In genomic region chr1:26828352-26829093, GRCh38 we compare ENCODE assay signal across 8 cellular contexts. TPM values are rescaled to one million over a fixed set of nuclear protein-coding genes. Genes with fewer than 3 reads are reported as not detected.
DNase-seq lines count a peak whose midpoint lies in the region; ATAC-seq and TF ChIP-seq lines count a peak whose summit lies in the region.
"Had no signal": no experiment of that assay in that cellular context is flagged by ENCODE, and none has a peak within 500 bp of the region (broad histone marks: within the 10 kb centered on the region; RNA-seq: fewer than 3 reads in every experiment).

No MANE protein-coding gene starts in this region.

- H3K4me1 Mint-ChIP-seq in IgD-negative memory B cell: peaks cover 42 to 53% (median 42%) of the 10 kb centered on the region in 3 donors
- H3K4me1 Mint-ChIP-seq in stimulated activated memory B cell treated with anti-CD40 and anti-IgM and Interleukin-4, amounts not matched to agents 10 μg/mL and 1 μg/mL and 100 μg/mL, for 72 hours: peaks cover 74% of the 10 kb centered on the region

- TF ChIP-seq CTCF in heart right ventricle (IDR thresholded peaks at IDR 0.05): no peak

- no peaks in the 10 kb centered on the region for H3K9me3 Mint-ChIP-seq in IgD-negative memory B cell
- no peaks in the 10 kb centered on the region for H3K9me3 Mint-ChIP-seq in stimulated activated memory B cell treated with anti-CD40 and anti-IgM and Interleukin-4, amounts not matched to agents 10 μg/mL and 1 μg/mL and 100 μg/mL, for 72 hours

- peak overlapping the region; percentile 68 to 95 (median 88) for H3K4me3 Mint-ChIP-seq in IgD-negative memory B cell
- peak overlapping the region; percentile 94 for H3K4me3 Mint-ChIP-seq in stimulated activated memory B cell treated with anti-CD40 and anti-IgM and Interleukin-4, amounts not matched to agents 10 μg/mL and 1 μg/mL and 100 μg/mL, for 72 hours

- peak in 7 of 8 donors; percentile 23 to 61 (median 42) for ATAC-seq in heart right ventricle
- peak; percentile 69 for ATAC-seq in stimulated activated memory B cell treated with anti-CD40 and anti-IgM and Interleukin-4, amounts not matched to agents 10 μg/mL and 1 μg/mL and 100 μg/mL, for 72 hours
- no peak for ATAC-seq in HG03095 (IDR thresholded peaks at IDR 0.05; ENCODE audit: unreplicated experiment)
- no peak for ATAC-seq in GM18858 (IDR thresholded peaks at IDR 0.05; ENCODE audit: unreplicated experiment)

- peak overlapping the region in 9 of 10 donors; percentile 33 to 90 (median 53) for H3K27ac ChIP-seq in heart right ventricle

- WGBS in heart right ventricle, 2 donors: 39 to 45% methylated on average over 7 of the region's 7 CpGs

- DNase-seq in activated CD4-positive, alpha-beta T cell treated with anti-CD3 and anti-CD28 coated beads for 48 hours: peak; percentile 40
- no peak for DNase-seq in heart right ventricle
- DNase-seq in 8988T: no peak

- intact Hi-C loops in heart right ventricle (cut with DNase I): no loop called here

- peaks cover 4% of the 10 kb centered on the region for H3K36me3 Mint-ChIP-seq in IgD-negative memory B cell
- H3K36me3 Mint-ChIP-seq in stimulated activated memory B cell treated with anti-CD40 and anti-IgM and Interleukin-4, amounts not matched to agents 10 μg/mL and 1 μg/mL and 100 μg/mL, for 72 hours: peaks cover 37% of the 10 kb centered on the region

- H3K36me3 ChIP-seq in heart right ventricle: peaks cover 0 to 36% (median 14%) of the 10 kb centered on the region in 9 donors

- peak overlapping the region in 4 of 10 donors; percentile 0 to 93 (median 76) for H3K4me3 ChIP-seq in heart right ventricle

- no peaks in the 10 kb centered on the region for H3K27me3 Mint-ChIP-seq in IgD-negative memory B cell
- no peaks in the 10 kb centered on the region for H3K27me3 Mint-ChIP-seq in stimulated activated memory B cell treated with anti-CD40 and anti-IgM and Interleukin-4, amounts not matched to agents 10 μg/mL and 1 μg/mL and 100 μg/mL, for 72 hours

- H3K27ac Mint-ChIP-seq in IgD-negative memory B cell: peak overlapping the region; percentile 85 to 91 (median 89)
- peak overlapping the region; percentile 88 for H3K27ac Mint-ChIP-seq in stimulated activated memory B cell treated with anti-CD40 and anti-IgM and Interleukin-4, amounts not matched to agents 10 μg/mL and 1 μg/mL and 100 μg/mL, for 72 hours

- peaks cover 12 to 55% (median 36%) of the 10 kb centered on the region in 9 donors for H3K4me1 ChIP-seq in heart right ventricle

- H3K27me3 ChIP-seq in heart right ventricle: no peaks in the 10 kb centered on the region

- H3K9me3 ChIP-seq in heart right ventricle: no peaks in the 10 kb centered on the region

RNA-seq across cellular contexts. Expression of gene ZDHHC18, which starts 2.0 kb away (rescaled TPM):
- polyA plus RNA-seq in IgD-negative memory B cell (4.3 TPM), heart right ventricle (10 to 100 TPM in 1 of 2 donors, 1 to 10 TPM in 1; 9.9 to 12.8 TPM)
- 10 to 100 TPM in 8 of 10 donors, 1 to 10 TPM in 2; 7.4 to 19.1 (median 11.8) TPM for total RNA-seq in heart right ventricle

RNA-seq across cellular contexts. Expression of gene SFN, which starts 34.4 kb away (rescaled TPM):
- polyA plus RNA-seq in IgD-negative memory B cell (not detected), heart right ventricle (under 1 TPM in 1 of 2 donors, not detected in 1; 0.42 TPM)
- total RNA-seq in heart right ventricle: under 1 TPM in 1 of 10 donors, not detected in 9; 0.19 TPM
- total RNA-seq: temporal lobe had no signal

RNA-seq across cellular contexts. Expression of gene PIGV, which starts 40.8 kb away (rescaled TPM):
- polyA plus RNA-seq in IgD-negative memory B cell: 10.6 TPM
- 1 to 10 TPM; 2.7 to 7.5 (median 4.6) TPM for total RNA-seq in heart right ventricle
- polyA plus RNA-seq in heart right ventricle: 1 to 10 TPM; 2.9 to 3.4 TPM

Comparison
In these comparisons a context has a peak if more than half of its experiments do, and no peak if none do; other contexts are left out.
1. ATAC-seq: peak in heart right ventricle (7 of 8) and stimulated activated memory B cell treated with anti-CD40 and anti-IgM and Interleukin-4, amounts not matched to agents 10 μg/mL and 1 μg/mL and 100 μg/mL, for 72 hours (single experiment); none in HG03095 (single experiment) and GM18858 (single experiment).